22 cellular contexts compared by ENCODE assay signal in the genomic region with DNA sequence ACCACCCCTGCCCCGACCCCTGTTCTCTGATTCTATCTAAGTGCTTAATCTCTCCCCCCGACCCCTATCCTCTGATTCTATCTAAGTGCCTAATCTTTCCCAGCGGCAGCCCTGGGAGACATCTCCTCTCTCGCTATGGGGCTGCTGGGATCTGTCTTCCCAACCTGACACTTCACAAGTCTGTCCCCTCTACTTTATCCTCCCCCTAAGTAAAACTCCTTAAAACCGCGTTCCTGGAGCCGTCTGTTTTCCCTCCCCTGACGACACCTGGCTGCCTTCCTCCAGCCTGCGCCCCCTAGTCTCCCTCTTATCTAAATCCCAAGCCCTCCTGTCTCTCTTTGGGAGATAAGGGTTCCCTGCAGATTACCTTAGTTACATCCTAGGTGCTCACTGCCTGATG. TPM values are rescaled to one million over a fixed set of nuclear protein-coding genes. Genes with fewer than 3 reads are reported as not detected.
"Had no signal": no experiment of that assay in that cellular context is flagged by ENCODE, and none has a peak within 500 bp of the region (broad histone marks: within the 10 kb centered on the region; RNA-seq: fewer than 3 reads in every experiment).

No MANE protein-coding gene starts in this region.

- H3K9me3 Mint-ChIP-seq: activated B cell treated with CpG ODN at 0.5 μM for 24 hours; activated naive CD4-positive, alpha-beta T cell treated with anti-CD3 and anti-CD28 coated beads, Interleukin-2, amount 50 U/mL, for 24 hours; nephron had no signal

- ATAC-seq: activated CD8-positive, alpha-beta T cell treated with anti-CD3 and anti-CD28 coated beads, Interleukin-2, amount 10 ng/mL, durations not matched to agents 7 days and 5 days; body of pancreas; sciatic nerve; upper lobe of right lung had no signal

- H3K9me3 ChIP-seq: body of pancreas, esophagus squamous epithelium, stomach, testis, upper lobe of right lung had no signal

- H3K4me1 Mint-ChIP-seq: activated B cell treated with CpG ODN at 0.5 μM for 24 hours; activated naive CD4-positive, alpha-beta T cell treated with anti-CD3 and anti-CD28 coated beads, Interleukin-2, amount 50 U/mL, for 24 hours had no signal

- H3K36me3 ChIP-seq: esophagus squamous epithelium, stomach, upper lobe of right lung had no signal

- H3K4me1 ChIP-seq: body of pancreas, esophagus squamous epithelium, stomach had no signal

- DNase-seq: activated B cell treated with CpG ODN at 0.5 μM for 24 hours; activated CD4-positive, alpha-beta T cell treated with anti-CD3 and anti-CD28 coated beads for 48 hours; activated CD8-positive, alpha-beta memory T cell treated with anti-CD3 and anti-CD28 coated beads, Interleukin-2, amount 50 U/mL, for 4 hours; activated CD8-positive, alpha-beta T cell treated with anti-CD3 and anti-CD28 coated beads, Interleukin-2, amount 10 ng/mL, durations not matched to agents 7 days and 5 days; activated effector memory CD4-positive, alpha-beta T cell treated with anti-CD3 and anti-CD28 coated beads, Interleukin-2, amount 50 U/mL, for 16 hours; activated T-cell treated with anti-CD3 and anti-CD28 coated beads, Interleukin-2, amount 50 U/mL, for 48 hours; amniotic stem cell; body of pancreas; central memory CD4-positive, alpha-beta T cell; effector CD4-positive, alpha-beta T cell; esophagus squamous epithelium; foreskin fibroblast; glutamatergic neuron; hypothalamus; stomach; T-helper 2 cell; testis; upper lobe of right lung had no signal

- H3K27ac ChIP-seq: body of pancreas, coronary artery, esophagus squamous epithelium, stomach, testis, upper lobe of right lung had no signal

- H3K4me3 ChIP-seq: body of pancreas, coronary artery, esophagus squamous epithelium, stomach, testis, upper lobe of right lung had no signal

- H3K36me3 Mint-ChIP-seq: activated naive CD4-positive, alpha-beta T cell treated with anti-CD3 and anti-CD28 coated beads, Interleukin-2, amount 50 U/mL, for 24 hours had no signal

- H3K27ac Mint-ChIP-seq: activated B cell treated with CpG ODN at 0.5 μM for 24 hours; activated CD8-positive, alpha-beta T cell treated with anti-CD3 and anti-CD28 coated beads, Interleukin-2, amount 10 ng/mL, durations not matched to agents 7 days and 5 days; activated naive CD4-positive, alpha-beta T cell treated with anti-CD3 and anti-CD28 coated beads, Interleukin-2, amount 50 U/mL, for 24 hours had no signal

- H3K27me3 ChIP-seq: body of pancreas, testis, upper lobe of right lung had no signal

- H3K4me3 Mint-ChIP-seq: activated B cell treated with CpG ODN at 0.5 μM for 24 hours; activated CD8-positive, alpha-beta T cell treated with anti-CD3 and anti-CD28 coated beads, Interleukin-2, amount 10 ng/mL, durations not matched to agents 7 days and 5 days; activated naive CD4-positive, alpha-beta T cell treated with anti-CD3 and anti-CD28 coated beads, Interleukin-2, amount 50 U/mL, for 24 hours; nephron had no signal

RNA-seq across cellular contexts. Expression of gene EPHB2, which starts 30.5 kb away (rescaled TPM):
- total RNA-seq: activated CD8-positive, alpha-beta T cell treated with anti-CD3 and anti-CD28 coated beads, Interleukin-2, amount 10 ng/mL, durations not matched to agents 7 days and 5 days had no signal
